ENCODE assay signal across 12 cellular contexts in genomic region chr11:96567193-96567592, GRCh38.
DNase-seq lines count a peak whose midpoint lies in the region; ATAC-seq and TF ChIP-seq lines count a peak whose summit lies in the region.
"Had no signal": no experiment of that assay in that cellular context is flagged by ENCODE, and none has a peak within 500 bp of the region (broad histone marks: within the 10 kb centered on the region; RNA-seq: fewer than 3 reads in every experiment).

No MANE protein-coding gene starts in this region.

- peak overlapping the region; percentile 29 for H2AFZ ChIP-seq in hepatocyte
- H2AFZ ChIP-seq in PC-9: no peak overlapping the region

- WGBS in hepatocyte (ENCODE audit: low lambda C conversion rate, missing lambda C conversion rate): 28% methylated on average over 3 of the region's 3 CpGs

- intact Hi-C loops in PC-9 (cut with micrococcal nuclease; ENCODE audit: unreplicated experiment): no loop called here

- peak overlapping the region; percentile 11; the same call in 1 of the 2 replicates for H3K4me3 ChIP-seq in WI38 (ENCODE audit: low read depth, low read length)
- no peak overlapping the region for H3K4me3 ChIP-seq in hepatocyte
- no peak overlapping the region for H3K4me3 ChIP-seq in PC-9
- H3K4me3 ChIP-seq: tibial artery had no signal

- no peak for DNase-seq in activated CD8-positive, alpha-beta memory T cell treated with anti-CD3 and anti-CD28 coated beads, Interleukin-2, amount 10 ng/mL, durations not matched to agents 7 days and 5 days
- no peak for DNase-seq in activated CD8-positive, alpha-beta memory T cell treated with anti-CD3 and anti-CD28 coated beads for 24 hours
- DNase-seq in hepatocyte (ENCODE audit: low spot score) (no peak), SW 1271 (lab: John Stamatoyannopoulos, UW) (no peak), cerebellar cortex (ENCODE audit: low spot score) (no peak), PC-9 (no peak)
- no peak for DNase-seq in stimulated activated naive CD8-positive, alpha-beta T cell treated with anti-CD3 and anti-CD28 coated beads, Interleukin-15, amount 100 ng/mL, for 72 hours
- DNase-seq: cerebellar nuclear complex; nephron progenitor cell; stimulated activated CD4-positive, alpha-beta T cell treated with anti-CD3 and anti-CD28 coated beads, Interleukin-2, amount 100 ng/mL, for 48 hours; tibial artery had no signal

- H3F3A ChIP-seq in PC-9 (ENCODE audit: insufficient read depth, low read depth): no peaks in the 10 kb centered on the region

- no peaks in the 10 kb centered on the region for H3K4me1 ChIP-seq in hepatocyte (ENCODE audit: insufficient read depth)
- no peaks in the 10 kb centered on the region for H3K4me1 ChIP-seq in PC-9 (replicated peaks; ENCODE audit: insufficient read depth)
- H3K4me1 ChIP-seq: tibial artery had no signal

- no peak overlapping the region for H3K4me3 Mint-ChIP-seq in activated CD8-positive, alpha-beta memory T cell treated with anti-CD3 and anti-CD28 coated beads, Interleukin-2, amount 10 ng/mL, durations not matched to agents 7 days and 5 days
- H3K4me3 Mint-ChIP-seq in stimulated activated naive CD8-positive, alpha-beta T cell treated with anti-CD3 and anti-CD28 coated beads, Interleukin-15, amount 100 ng/mL, for 72 hours: no peak overlapping the region
- H3K4me3 Mint-ChIP-seq: nephron progenitor cell had no signal

- no peaks in the 10 kb centered on the region for H3K27me3 Mint-ChIP-seq in activated CD8-positive, alpha-beta memory T cell treated with anti-CD3 and anti-CD28 coated beads, Interleukin-2, amount 10 ng/mL, durations not matched to agents 7 days and 5 days
- no peaks in the 10 kb centered on the region for H3K27me3 Mint-ChIP-seq in stimulated activated naive CD8-positive, alpha-beta T cell treated with anti-CD3 and anti-CD28 coated beads, Interleukin-15, amount 100 ng/mL, for 72 hours

- POLR2A ChIA-PET in PC-9 (lab: Charles Lee; ENCODE audit: unreplicated experiment): no interaction called here

- H3K4me1 Mint-ChIP-seq in activated CD8-positive, alpha-beta memory T cell treated with anti-CD3 and anti-CD28 coated beads, Interleukin-2, amount 10 ng/mL, durations not matched to agents 7 days and 5 days: no peaks in the 10 kb centered on the region
- no peaks in the 10 kb centered on the region for H3K4me1 Mint-ChIP-seq in stimulated activated naive CD8-positive, alpha-beta T cell treated with anti-CD3 and anti-CD28 coated beads, Interleukin-15, amount 100 ng/mL, for 72 hours

- no peak overlapping the region for H3K27ac Mint-ChIP-seq in activated CD8-positive, alpha-beta memory T cell treated with anti-CD3 and anti-CD28 coated beads, Interleukin-2, amount 10 ng/mL, durations not matched to agents 7 days and 5 days
- H3K27ac Mint-ChIP-seq in stimulated activated naive CD8-positive, alpha-beta T cell treated with anti-CD3 and anti-CD28 coated beads, Interleukin-15, amount 100 ng/mL, for 72 hours: no peak overlapping the region
- H3K27ac Mint-ChIP-seq: nephron progenitor cell had no signal

- BruUV-seq in PC-9 (replicated peaks; lab: Mats Ljungman, UMichigan): no TSS peak

- H3K27ac ChIP-seq in hepatocyte (no peak overlapping the region), PC-9 (no peak overlapping the region)
- H3K27ac ChIP-seq: tibial artery had no signal

- peak overlapping the region; percentile 53 for H3K4me2 ChIP-seq in hepatocyte
- H3K4me2 ChIP-seq in PC-9: no peak overlapping the region

- no peaks in the 10 kb centered on the region for H3K79me2 ChIP-seq in hepatocyte
- no peaks in the 10 kb centered on the region for H3K79me2 ChIP-seq in PC-9 (ENCODE audit: low read depth)

- TF ChIP-seq CTCF in WI38 (IDR thresholded peaks at IDR 0.05; ENCODE audit: low read depth, low read length) (no peak), hepatocyte (IDR thresholded peaks at IDR 0.05; ENCODE audit: poor library complexity) (no peak), PC-9 (conservative IDR thresholded peaks at IDR 0.05) (no peak)

- H3K9me3 ChIP-seq in hepatocyte (ENCODE audit: low read depth) (no peaks in the 10 kb centered on the region), PC-9 (ENCODE audit: insufficient read depth, low read depth) (no peaks in the 10 kb centered on the region)
- H3K9me3 ChIP-seq: tibial artery had no signal

- H3K27me3 ChIP-seq in hepatocyte (no peaks in the 10 kb centered on the region), PC-9 (ENCODE audit: insufficient read depth, low read depth) (no peaks in the 10 kb centered on the region)
- H3K27me3 ChIP-seq: tibial artery had no signal

- H3K9me2 ChIP-seq in hepatocyte (replicated peaks; ENCODE audit: insufficient read depth) (no peaks in the 10 kb centered on the region), PC-9 (ENCODE audit: insufficient read depth) (no peaks in the 10 kb centered on the region)

- H3K36me3 ChIP-seq in hepatocyte (replicated peaks; ENCODE audit: insufficient read depth, low read depth) (no peaks in the 10 kb centered on the region), PC-9 (ENCODE audit: low read depth) (no peaks in the 10 kb centered on the region)
- H3K36me3 ChIP-seq: tibial artery had no signal

- H3K9me3 Mint-ChIP-seq in activated CD8-positive, alpha-beta memory T cell treated with anti-CD3 and anti-CD28 coated beads, Interleukin-2, amount 10 ng/mL, durations not matched to agents 7 days and 5 days (ENCODE audit: low read depth): no peaks in the 10 kb centered on the region
- no peaks in the 10 kb centered on the region for H3K9me3 Mint-ChIP-seq in stimulated activated naive CD8-positive, alpha-beta T cell treated with anti-CD3 and anti-CD28 coated beads, Interleukin-15, amount 100 ng/mL, for 72 hours
- H3K9me3 Mint-ChIP-seq: nephron progenitor cell had no signal

- H4K20me1 ChIP-seq in hepatocyte (ENCODE audit: insufficient read depth, poor library complexity, severe bottlenecking) (no peaks in the 10 kb centered on the region), PC-9 (ENCODE audit: insufficient read depth) (no peaks in the 10 kb centered on the region)

- H3K36me3 Mint-ChIP-seq in activated CD8-positive, alpha-beta memory T cell treated with anti-CD3 and anti-CD28 coated beads, Interleukin-2, amount 10 ng/mL, durations not matched to agents 7 days and 5 days: no peaks in the 10 kb centered on the region

- ATAC-seq in activated CD8-positive, alpha-beta memory T cell treated with anti-CD3 and anti-CD28 coated beads, Interleukin-2, amount 10 ng/mL, durations not matched to agents 7 days and 5 days: peak; percentile 53
- peak; percentile 70 for ATAC-seq in stimulated activated naive CD8-positive, alpha-beta T cell treated with anti-CD3 and anti-CD28 coated beads, Interleukin-15, amount 100 ng/mL, for 72 hours

- CTCF ChIA-PET in activated CD8-positive, alpha-beta memory T cell treated with anti-CD3 and anti-CD28 coated beads, Interleukin-2, amount 10 ng/mL, durations not matched to agents 7 days and 5 days (lab: Charles Lee): no interaction called here
- CTCF ChIA-PET in PC-9 (lab: Charles Lee): interaction anchor here (0.6 kb wide), 1 partner anchor 717 kb away, joined by 4 read pairs; no protein-coding TSS in a partner anchor
